Comparison of ENCODE assay signal across 18 cellular contexts in the genomic region with DNA sequence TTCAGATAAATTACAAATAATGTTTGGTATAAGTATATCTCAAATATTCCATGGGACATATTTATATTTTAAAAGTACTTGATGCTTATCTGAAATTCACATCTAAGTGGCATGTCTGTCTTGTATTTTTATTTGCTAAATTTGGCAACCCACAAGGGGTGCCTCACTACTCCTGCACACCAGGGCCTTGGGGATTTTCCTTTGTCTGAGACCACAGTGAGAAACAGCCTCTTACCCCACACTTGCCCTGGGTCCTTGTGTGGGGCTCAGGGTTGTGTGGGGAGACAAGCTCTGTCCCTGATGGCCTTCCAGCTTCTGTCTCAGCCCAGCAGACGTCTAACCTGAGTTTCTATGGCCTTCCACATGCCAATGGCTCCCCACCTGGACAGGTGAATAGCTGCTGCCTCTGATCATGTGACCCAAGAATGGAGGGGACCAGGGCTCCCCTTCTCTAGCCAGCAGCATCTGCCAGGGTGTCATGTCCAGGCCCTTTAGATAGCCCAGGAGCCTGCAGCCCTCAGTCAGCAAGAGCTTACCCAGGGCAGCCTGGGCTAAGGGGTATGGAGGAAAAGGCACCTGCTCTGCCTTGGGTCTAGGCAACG. TPM values are rescaled to one million over a fixed set of nuclear protein-coding genes. Genes with fewer than 3 reads are reported as not detected.
DNase-seq lines count a peak whose midpoint lies in the region; ATAC-seq, FAIRE-seq and TF ChIP-seq lines count a peak whose summit lies in the region.
"Had no signal": no experiment of that assay in that cellular context is flagged by ENCODE, and none has a peak within 500 bp of the region (broad histone marks: within the 10 kb centered on the region; RNA-seq: fewer than 3 reads in every experiment).

No MANE protein-coding gene starts in this region.

- no peaks in the 10 kb centered on the region for H3K79me2 ChIP-seq in HepG2 (ENCODE audit: insufficient read depth, low read length)

- H3K4me1 ChIP-seq in HepG2 (ENCODE audit: insufficient read depth, low read length) (peaks cover 53% of the 10 kb centered on the region), right lobe of liver (peaks cover 0 to 4% (median 0%) of the 10 kb centered on the region in 4 donors), lower lobe of right lung (peaks cover 26% of the 10 kb centered on the region)

- no peaks in the 10 kb centered on the region for H3K9me3 ChIP-seq in HepG2 (ENCODE audit: low read length)
- H3K9me3 ChIP-seq in right lobe of liver: no peaks in the 10 kb centered on the region
- no peaks in the 10 kb centered on the region for H3K9me3 ChIP-seq in lower lobe of right lung
- H3K9me3 ChIP-seq: Caco-2 had no signal

- H3K27me3 ChIP-seq in HepG2 (ENCODE audit: control insufficient read depth in 1 of 2, insufficient read depth in 2 of 2, low read length in 2 of 2) (peaks cover 0 to 5% of the 10 kb centered on the region in 2 experiments; a peak in 1 of 5 replicates), right lobe of liver (no peaks in the 10 kb centered on the region), lower lobe of right lung (ENCODE audit: low read depth) (no peaks in the 10 kb centered on the region)

- TF ChIP-seq CTCF in HepG2 (CRISPR knock-in tag; IDR thresholded peaks at IDR 0.05): no peak
- TF ChIP-seq CTCF in right lobe of liver (IDR thresholded peaks at IDR 0.05): no peak
- no peak for TF ChIP-seq CTCF in lower lobe of right lung (IDR thresholded peaks at IDR 0.05)

- no peak for TF ChIP-seq RAD21 in HepG2 (CRISPR knock-in tag; IDR thresholded peaks at IDR 0.05)

- CTCF ChIA-PET in HepG2 (lab: Yijun Ruan, JAX; ENCODE audit: low intra/inter-chr PET ratio, low total read pairs): no interaction called here

- no peak for ATAC-seq in HepG2
- ATAC-seq in right lobe of liver: no peak
- ATAC-seq in lower lobe of right lung: peak; percentile 18 to 55
- ATAC-seq in HG02870 (IDR thresholded peaks at IDR 0.05; ENCODE audit: unreplicated experiment): no peak
- no peak for ATAC-seq in stimulated activated naive CD8-positive, alpha-beta T cell treated with anti-CD3 and anti-CD28 coated beads, Interleukin-15, Interleukin-2, amounts not matched to agents 100 U/mL and 50 U/mL, for 24 hours
- ATAC-seq: T-helper 17 cell had no signal

- intact Hi-C loops in HepG2 (cut with micrococcal nuclease; ENCODE audit: unreplicated experiment) (loop anchor here (2.0 to 10.0 kb wide), 3 partner anchors 17 to 173 kb away; partner anchors contain the start of genes BABAM2, MRPL33 and RBKS), right lobe of liver (cut with DNase I) (loop anchor here in 1 of 2 donors (10.0 kb wide), 2 partner anchors 683 to 733 kb away; no protein-coding TSS in a partner anchor), lower lobe of right lung (cut with DNase I) (no loop called here)

- H3K4me2 ChIP-seq in HepG2 (ENCODE audit: low read depth, low read length): no peak overlapping the region

- H4K20me1 ChIP-seq in HepG2 (ENCODE audit: insufficient read depth, low read length): no peaks in the 10 kb centered on the region

- WGBS in HepG2 (ENCODE audit: low lambda C conversion rate): 6% methylated on average over 2 of the region's 2 CpGs
- WGBS in right lobe of liver (ENCODE audit: insufficient coverage, low coverage, low lambda C conversion rate, missing lambda C conversion rate): 40% methylated on average over 1 of the region's 2 CpGs

- TF ChIP-seq EP300 in HepG2 (IDR thresholded peaks at IDR 0.05; ENCODE audit: low read depth in 2 of 2, low read length in 2 of 2) (no peak), HepG2 (CRISPR knock-in tag; IDR thresholded peaks at IDR 0.05; ENCODE audit: borderline replicate concordance) (no peak)

- no peak for FAIRE-seq in HepG2 (lab: Jason Lieb, UNC)
- FAIRE-seq: small intestine had no signal

- in situ Hi-C loops in HepG2 (cut with HindIII; ENCODE audit: extremely low pct_ligation_motif_present, low pct_unique_long_range_greater_than_20kb): no loop called here

- H3K4me3 ChIP-seq in HepG2 (replicated peaks in 1 of 3; ENCODE audit: insufficient read depth in 1 of 3, low read depth in 2 of 3, low read length in 3 of 3) (no peak overlapping the region), right lobe of liver (no peak overlapping the region), lower lobe of right lung (no peak overlapping the region)

- DNase-seq in HepG2 (ENCODE audit: low spot score): no peak
- no peak for DNase-seq in right lobe of liver
- DNase-seq in SW480 (ENCODE audit: low spot score): peak; percentile 48
- no peak for DNase-seq in lower lobe of right lung
- DNase-seq in NCI-H446 treated with DMSO at 0.1 percent for 48 hours (lab: John Stamatoyannopoulos, UW): no peak
- no peak for DNase-seq in stimulated activated naive CD8-positive, alpha-beta T cell treated with anti-CD3 and anti-CD28 coated beads, Interleukin-15, Interleukin-2, amounts not matched to agents 100 U/mL and 50 U/mL, for 24 hours
- DNase-seq: activated B cell treated with CpG ODN at 0.5 μM for 24 hours; hypothalamus; KG1; NCI-H1048; NCI-H2081; NCI-H510A treated with DMSO at 0.1 percent for 48 hours; SIG-M5; stimulated activated CD4-positive, alpha-beta T cell treated with anti-CD3 and anti-CD28 coated beads, Interleukin-4, amount 100 ng/mL, for 1 hour; T-helper 17 cell had no signal

- no TSS peak for BruUV-seq in HepG2 (replicated peaks; lab: Mats Ljungman, UMichigan)

- no peak overlapping the region for H2AFZ ChIP-seq in HepG2 (ENCODE audit: low read length)

- H3K27ac ChIP-seq in HepG2 (ENCODE audit: extremely low read length, insufficient read depth, low read length) (no peak overlapping the region), right lobe of liver (no peak overlapping the region), lower lobe of right lung (peak overlapping the region; percentile 33)

- no peaks in the 10 kb centered on the region for H3K36me3 ChIP-seq in HepG2 (replicated peaks in 1 of 2; ENCODE audit: control insufficient read depth in 1 of 2, insufficient read depth in 2 of 2, low read length in 2 of 2)
- H3K36me3 ChIP-seq in right lobe of liver: no peaks in the 10 kb centered on the region
- no peaks in the 10 kb centered on the region for H3K36me3 ChIP-seq in lower lobe of right lung

- POLR2A ChIA-PET in HepG2 (lab: Yijun Ruan, JAX): interaction anchor here (1.4 to 9.9 kb wide), 4 partner anchors 9 to 36 kb away, joined by 4 to 248 read pairs (median 43); no protein-coding TSS in a partner anchor

- no peak overlapping the region for H3K9ac ChIP-seq in HepG2 (ENCODE audit: insufficient read depth, low read depth, low read length)

- TF ChIP-seq POLR2A in HepG2 (IDR thresholded peaks at IDR 0.05; ENCODE audit: insufficient read depth in 1 of 2, low read depth in 2 of 2, low read length in 2 of 2): no peak
- TF ChIP-seq POLR2A in right lobe of liver (IDR thresholded peaks at IDR 0.05): no peak

RNA-seq across cellular contexts. Expression of gene MRPL33, which starts 49.5 kb away (rescaled TPM):
- total RNA-seq in HepG2 (2016; rRNA removed; fragmentation: Illumina TruSeq; extraction: Trizol): 218 and 227 TPM in 2 replicates
- total RNA-seq in HepG2 (2016; cell fraction: cytosol; rRNA removed; fragmentation: Illumina TruSeq; extraction: Trizol; ENCODE audit: low read depth): 206 and 269 TPM in 2 replicates
- total RNA-seq in HepG2 (2016; cell fraction: insoluble cytoplasmic fraction; rRNA removed; fragmentation: Illumina TruSeq; extraction: Trizol): 231 and 234 TPM in 2 replicates
- 210 and 239 TPM in 2 replicates for total RNA-seq in HepG2 (2016; cell fraction: membrane; rRNA removed; fragmentation: Illumina TruSeq; extraction: Trizol)
- total RNA-seq in HepG2 (2016; cell fraction: nucleus; rRNA removed; fragmentation: Illumina TruSeq; extraction: Trizol): 93.8 and 105 TPM in 2 replicates
- 54.9 and 69.7 TPM in 2 replicates for polyA plus RNA-seq in HepG2 (2011; rRNA removed)
- polyA plus RNA-seq in HepG2 (2011; cell fraction: cytosol; rRNA removed): 29.2 and 44.3 TPM in 2 replicates
- 19.7 and 29.3 TPM in 2 replicates for polyA plus RNA-seq in HepG2 (2011; cell fraction: nucleus; rRNA removed)
- polyA plus RNA-seq in HepG2 (2012): 135 and 250 TPM in 2 replicates
- polyA plus RNA-seq in HepG2 (2016; cell fraction: cytosol; fragmentation: Illumina TruSeq; extraction: Trizol; ENCODE audit: low read depth): 238 and 374 TPM in 2 replicates
- 240 and 279 TPM in 2 replicates for polyA plus RNA-seq in HepG2 (2016; cell fraction: insoluble cytoplasmic fraction; fragmentation: Illumina TruSeq; extraction: Trizol; ENCODE audit: low read depth)
- polyA plus RNA-seq in HepG2 (2016; cell fraction: membrane; fragmentation: Illumina TruSeq; extraction: Trizol; ENCODE audit: low read depth): 207 and 271 TPM in 2 replicates
- 189 and 213 TPM in 2 replicates for polyA plus RNA-seq in HepG2 (2016; cell fraction: nucleus; fragmentation: Illumina TruSeq; extraction: Trizol; ENCODE audit: insufficient read depth, low read depth)
- polyA minus RNA-seq in HepG2 (2011; rRNA and poly(A)+ RNA removed; ENCODE audit: low replicate concordance): 1.6 and 6.6 TPM in 2 replicates
- polyA minus RNA-seq in HepG2 (2011; cell fraction: cytosol; rRNA and poly(A)+ RNA removed): 17.9 and 19.8 TPM in 2 replicates
- polyA minus RNA-seq in HepG2 (2011; cell fraction: nucleus; rRNA and poly(A)+ RNA removed): 35.8 and 39.4 TPM in 2 replicates
- total RNA-seq in right lobe of liver: 10 to 100 TPM; 28.9 to 63.4 (median 36.0) TPM
- total RNA-seq in lower lobe of right lung: 93.3 TPM

RNA-seq across cellular contexts. Expression of gene SLC4A1AP, which starts 58.3 kb away (rescaled TPM):
- total RNA-seq in HepG2 (2016; rRNA removed; fragmentation: Illumina TruSeq; extraction: Trizol) (44.6 and 59.0 TPM in 2 replicates), right lobe of liver (10 to 100 TPM in 2 of 6 experiments, 1 to 10 TPM in 4; 6.5 to 12.7 (median 8.5) TPM), lower lobe of right lung (19.6 TPM)
- 4.9 and 6.1 TPM in 2 replicates for total RNA-seq in HepG2 (2016; cell fraction: cytosol; rRNA removed; fragmentation: Illumina TruSeq; extraction: Trizol; ENCODE audit: low read depth)
- 44.0 and 52.8 TPM in 2 replicates for total RNA-seq in HepG2 (2016; cell fraction: insoluble cytoplasmic fraction; rRNA removed; fragmentation: Illumina TruSeq; extraction: Trizol)
- total RNA-seq in HepG2 (2016; cell fraction: membrane; rRNA removed; fragmentation: Illumina TruSeq; extraction: Trizol): 8.2 and 10.0 TPM in 2 replicates
- 31.4 and 34.3 TPM in 2 replicates for total RNA-seq in HepG2 (2016; cell fraction: nucleus; rRNA removed; fragmentation: Illumina TruSeq; extraction: Trizol)
- 13.4 and 15.3 TPM in 2 replicates for polyA plus RNA-seq in HepG2 (2011; rRNA removed)
- polyA plus RNA-seq in HepG2 (2011; cell fraction: cytosol; rRNA removed): 9.4 and 10.5 TPM in 2 replicates
- polyA plus RNA-seq in HepG2 (2011; cell fraction: nucleus; rRNA removed): 18.1 and 21.0 TPM in 2 replicates
- 21.9 and 28.3 TPM in 2 replicates for polyA plus RNA-seq in HepG2 (2012)
- 1.9 and 2.3 TPM in 2 replicates for polyA plus RNA-seq in HepG2 (2016; cell fraction: cytosol; fragmentation: Illumina TruSeq; extraction: Trizol; ENCODE audit: low read depth)
- 49.7 and 51.9 TPM in 2 replicates for polyA plus RNA-seq in HepG2 (2016; cell fraction: insoluble cytoplasmic fraction; fragmentation: Illumina TruSeq; extraction: Trizol; ENCODE audit: low read depth)
- 3.4 and 4.5 TPM in 2 replicates for polyA plus RNA-seq in HepG2 (2016; cell fraction: membrane; fragmentation: Illumina TruSeq; extraction: Trizol; ENCODE audit: low read depth)
- 42.8 and 45.5 TPM in 2 replicates for polyA plus RNA-seq in HepG2 (2016; cell fraction: nucleus; fragmentation: Illumina TruSeq; extraction: Trizol; ENCODE audit: insufficient read depth, low read depth)
- 11.2 and 15.3 TPM in 2 replicates for polyA minus RNA-seq in HepG2 (2011; rRNA and poly(A)+ RNA removed; ENCODE audit: low replicate concordance)
- polyA minus RNA-seq in HepG2 (2011; cell fraction: cytosol; rRNA and poly(A)+ RNA removed): 13.8 and 14.9 TPM in 2 replicates
- polyA minus RNA-seq in HepG2 (2011; cell fraction: nucleus; rRNA and poly(A)+ RNA removed): 18.9 and 22.8 TPM in 2 replicates

RNA-seq across cellular contexts. Expression of gene SUPT7L, which starts 58.6 kb away (rescaled TPM):
- 28.7 and 32.9 TPM in 2 replicates for total RNA-seq in HepG2 (2016; rRNA removed; fragmentation: Illumina TruSeq; extraction: Trizol)
- total RNA-seq in HepG2 (2016; cell fraction: cytosol; rRNA removed; fragmentation: Illumina TruSeq; extraction: Trizol; ENCODE audit: low read depth): 4.8 and 5.8 TPM in 2 replicates
- total RNA-seq in HepG2 (2016; cell fraction: insoluble cytoplasmic fraction; rRNA removed; fragmentation: Illumina TruSeq; extraction: Trizol): 27.3 and 33.0 TPM in 2 replicates
- total RNA-seq in HepG2 (2016; cell fraction: membrane; rRNA removed; fragmentation: Illumina TruSeq; extraction: Trizol): 11.7 TPM in 2 replicates
- total RNA-seq in HepG2 (2016; cell fraction: nucleus; rRNA removed; fragmentation: Illumina TruSeq; extraction: Trizol): 46.3 and 47.7 TPM in 2 replicates
- 77.5 and 78.0 TPM in 2 replicates for polyA plus RNA-seq in HepG2 (2011; rRNA removed)
- 42.9 and 43.8 TPM in 2 replicates for polyA plus RNA-seq in HepG2 (2011; cell fraction: cytosol; rRNA removed)
- polyA plus RNA-seq in HepG2 (2011; cell fraction: nucleus; rRNA removed): 131 and 148 TPM in 2 replicates
- polyA plus RNA-seq in HepG2 (2012): 36.6 and 37.0 TPM in 2 replicates
- 2.7 and 2.9 TPM in 2 replicates for polyA plus RNA-seq in HepG2 (2016; cell fraction: cytosol; fragmentation: Illumina TruSeq; extraction: Trizol; ENCODE audit: low read depth)
- polyA plus RNA-seq in HepG2 (2016; cell fraction: insoluble cytoplasmic fraction; fragmentation: Illumina TruSeq; extraction: Trizol; ENCODE audit: low read depth): 35.5 and 40.9 TPM in 2 replicates
- 7.6 and 8.4 TPM in 2 replicates for polyA plus RNA-seq in HepG2 (2016; cell fraction: membrane; fragmentation: Illumina TruSeq; extraction: Trizol; ENCODE audit: low read depth)
- 97.5 and 99.5 TPM in 2 replicates for polyA plus RNA-seq in HepG2 (2016; cell fraction: nucleus; fragmentation: Illumina TruSeq; extraction: Trizol; ENCODE audit: insufficient read depth, low read depth)
- polyA minus RNA-seq in HepG2 (2011; rRNA and poly(A)+ RNA removed; ENCODE audit: low replicate concordance): 56.7 and 59.6 TPM in 2 replicates
- 26.8 and 31.8 TPM in 2 replicates for polyA minus RNA-seq in HepG2 (2011; cell fraction: cytosol; rRNA and poly(A)+ RNA removed)
- 76.9 and 100 TPM in 2 replicates for polyA minus RNA-seq in HepG2 (2011; cell fraction: nucleus; rRNA and poly(A)+ RNA removed)
- 10 to 100 TPM; 11.4 to 15.3 (median 13.9) TPM for total RNA-seq in right lobe of liver
- 29.6 TPM for total RNA-seq in lower lobe of right lung

Comparison
In these comparisons a context has a peak if more than half of its experiments do, and no peak if none do; other contexts are left out.
1. ATAC-seq: peak in lower lobe of right lung (2 of 2); none in HepG2 (single experiment), right lobe of liver (0 of 4), HG02870 (single experiment) and stimulated activated naive CD8-positive, alpha-beta T cell treated with anti-CD3 and anti-CD28 coated beads, Interleukin-15, Interleukin-2, amounts not matched to agents 100 U/mL and 50 U/mL, for 24 hours (single experiment).